23 cellular contexts compared by ENCODE assay signal in genomic region chr3:45095916-45096526, GRCh38. TPM values are rescaled to one million over a fixed set of nuclear protein-coding genes. Genes with fewer than 3 reads are reported as not detected.
DNase-seq lines count a peak whose midpoint lies in the region; ATAC-seq and TF ChIP-seq lines count a peak whose summit lies in the region.
"Had no signal": no experiment of that assay in that cellular context is flagged by ENCODE, and none has a peak within 500 bp of the region (broad histone marks: within the 10 kb centered on the region; RNA-seq: fewer than 3 reads in every experiment).

No MANE protein-coding gene starts in this region.

- H3K4me3 ChIP-seq in PC-3 (ENCODE audit: low read length), result no peak overlapping the region
- no peak overlapping the region for H3K4me3 ChIP-seq in choroid plexus epithelial cell (ENCODE audit: low read depth, low read length)
- H3K4me3 ChIP-seq in retinal pigment epithelial cell (ENCODE audit: low read length), result no peak overlapping the region
- no peak overlapping the region for H3K4me3 ChIP-seq in GM23338
- H3K4me3 ChIP-seq: coronary artery, esophagus muscularis mucosa, gastroesophageal sphincter, skin epidermis, transverse colon had no signal

- no TSS peak for BruUV-seq in PC-3 (replicated peaks; lab: Mats Ljungman, UMichigan)

- H4K20me1 ChIP-seq in PC-3 (ENCODE audit: low read length) (no peaks in the 10 kb centered on the region), GM23338 (replicated peaks; ENCODE audit: insufficient read depth) (no peaks in the 10 kb centered on the region; the same call in 1 of the 2 replicates)

- CTCF ChIA-PET in PC-3 (lab: Charles Lee), result no interaction called here

- DNase-seq in ELR (ENCODE audit: low read depth) (peak; percentile 31), PC-3 (no peak), choroid plexus epithelial cell (ENCODE audit: low read depth) (peak; percentile 62), retinal pigment epithelial cell (ENCODE audit: low read depth) (peak; percentile 64), GM23338 (ENCODE audit: low spot score) (no peak)
- DNase-seq in activated CD4-positive, alpha-beta T cell treated with anti-CD3 and anti-CD28 coated beads, Interleukin-2, amount 10 ng/mL, durations not matched to agents 24 days and 14 days, result no peak
- DNase-seq: activated CD4-positive, alpha-beta T cell treated with anti-CD3 and anti-CD28 coated beads, Interleukin-2, amount 50 U/mL, for 1 hour; activated CD8-positive, alpha-beta memory T cell treated with anti-CD3 and anti-CD28 coated beads, Interleukin-2, amount 10 ng/mL, durations not matched to agents 7 days and 5 days; activated naive CD4-positive, alpha-beta T cell; activated T-cell treated with anti-CD3 and anti-CD28 coated beads, Interleukin-2, amount 50 U/mL, for 72 hours; Caco-2; DMS79; naive thymus-derived CD8-positive, alpha-beta T cell; NCI-H146; stimulated activated CD8-positive, alpha-beta memory T cell treated with anti-CD3 and anti-CD28 coated beads, Interleukin-4, amount 100 ng/mL, for 48 hours; transverse colon had no signal

- H3K27ac ChIP-seq in PC-3 (ENCODE audit: low read length), result peak overlapping the region; percentile 29
- H3K27ac ChIP-seq in GM23338 (ENCODE audit: low read depth), result no peak overlapping the region
- H3K27ac ChIP-seq: C4-2B, coronary artery, esophagus muscularis mucosa, gastroesophageal sphincter, KMS-11, skin epidermis, transverse colon had no signal

- H3F3A ChIP-seq in PC-3 (ENCODE audit: low read length, unreplicated experiment) (peaks cover 17% of the 10 kb centered on the region), GM23338 (replicated peaks; ENCODE audit: low read depth) (no peaks in the 10 kb centered on the region)

- no peak overlapping the region for H3K9ac ChIP-seq in PC-3 (ENCODE audit: low read length)
- H3K9ac ChIP-seq: KMS-11 had no signal

- H3K4me2 ChIP-seq in PC-3 (ENCODE audit: low read length) (no peak overlapping the region), GM23338 (no peak overlapping the region)
- H3K4me2 ChIP-seq: KMS-11 had no signal

- peaks cover 8% of the 10 kb centered on the region for H3K36me3 Mint-ChIP-seq in activated CD4-positive, alpha-beta T cell treated with anti-CD3 and anti-CD28 coated beads, Interleukin-2, amount 10 ng/mL, durations not matched to agents 24 days and 14 days (ENCODE audit: low read depth)
- H3K36me3 Mint-ChIP-seq in GM23338 (ENCODE audit: low read depth), result peaks cover 25% of the 10 kb centered on the region

- POLR2A ChIA-PET in PC-3 (lab: Charles Lee; ENCODE audit: unreplicated experiment), result no interaction called here

- H3K36me3 ChIP-seq in PC-3 (ENCODE audit: low read depth, low read length) (peaks cover 68% of the 10 kb centered on the region), GM23338 (ENCODE audit: insufficient read depth) (peaks cover 3% of the 10 kb centered on the region)
- H3K36me3 ChIP-seq: esophagus muscularis mucosa, gastroesophageal sphincter had no signal

- no peak overlapping the region for H2AFZ ChIP-seq in PC-3 (ENCODE audit: low read length)
- H2AFZ ChIP-seq in GM23338, result no peak overlapping the region

- intact Hi-C loops in PC-3 (cut with micrococcal nuclease), result no loop called here
- intact Hi-C loops in activated CD4-positive, alpha-beta T cell treated with anti-CD3 and anti-CD28 coated beads, Interleukin-2, amount 10 ng/mL, durations not matched to agents 24 days and 14 days (cut with micrococcal nuclease), result no loop called here

- no peak overlapping the region for H3K27ac Mint-ChIP-seq in activated CD4-positive, alpha-beta T cell treated with anti-CD3 and anti-CD28 coated beads, Interleukin-2, amount 10 ng/mL, durations not matched to agents 24 days and 14 days
- no peak overlapping the region for H3K27ac Mint-ChIP-seq in GM23338
- H3K27ac Mint-ChIP-seq: activated CD8-positive, alpha-beta memory T cell treated with anti-CD3 and anti-CD28 coated beads, Interleukin-2, amount 10 ng/mL, durations not matched to agents 7 days and 5 days; activated T-cell treated with anti-CD3 and anti-CD28 coated beads, Interleukin-2, amount 50 U/mL, for 72 hours; naive thymus-derived CD8-positive, alpha-beta T cell had no signal

- peaks cover 9% of the 10 kb centered on the region for H3K4me1 Mint-ChIP-seq in activated CD4-positive, alpha-beta T cell treated with anti-CD3 and anti-CD28 coated beads, Interleukin-2, amount 10 ng/mL, durations not matched to agents 24 days and 14 days
- H3K4me1 Mint-ChIP-seq in GM23338, result no peaks in the 10 kb centered on the region

- no peaks in the 10 kb centered on the region for H3K27me3 ChIP-seq in PC-3 (ENCODE audit: low read length)
- H3K27me3 ChIP-seq in GM23338 (ENCODE audit: insufficient read depth), result no peaks in the 10 kb centered on the region
- H3K27me3 ChIP-seq: esophagus muscularis mucosa, gastroesophageal sphincter, transverse colon had no signal

- no peaks in the 10 kb centered on the region for H3K9me3 Mint-ChIP-seq in activated CD4-positive, alpha-beta T cell treated with anti-CD3 and anti-CD28 coated beads, Interleukin-2, amount 10 ng/mL, durations not matched to agents 24 days and 14 days
- no peaks in the 10 kb centered on the region for H3K9me3 Mint-ChIP-seq in GM23338
- H3K9me3 Mint-ChIP-seq: activated T-cell treated with anti-CD3 and anti-CD28 coated beads, Interleukin-2, amount 50 U/mL, for 72 hours; naive thymus-derived CD8-positive, alpha-beta T cell had no signal

- ATAC-seq in PC-3 (no peak), GM21447 (IDR thresholded peaks at IDR 0.05; ENCODE audit: unreplicated experiment) (no peak), GM23338 (no peak)
- ATAC-seq: activated CD8-positive, alpha-beta memory T cell treated with anti-CD3 and anti-CD28 coated beads, Interleukin-2, amount 10 ng/mL, durations not matched to agents 7 days and 5 days; activated T-cell treated with anti-CD3 and anti-CD28 coated beads, Interleukin-2, amount 50 U/mL, for 72 hours; gastroesophageal sphincter; naive thymus-derived CD8-positive, alpha-beta T cell had no signal

- H3K27me3 Mint-ChIP-seq in activated CD4-positive, alpha-beta T cell treated with anti-CD3 and anti-CD28 coated beads, Interleukin-2, amount 10 ng/mL, durations not matched to agents 24 days and 14 days, result peaks cover 57% of the 10 kb centered on the region
- no peaks in the 10 kb centered on the region for H3K27me3 Mint-ChIP-seq in GM23338 (ENCODE audit: insufficient read depth, low read depth, poor library complexity)

- no peaks in the 10 kb centered on the region for H3K9me3 ChIP-seq in PC-3 (ENCODE audit: low read length)
- H3K9me3 ChIP-seq: Caco-2, esophagus muscularis mucosa, gastroesophageal sphincter, transverse colon had no signal

- H3K79me2 ChIP-seq in PC-3 (ENCODE audit: low read length), result peaks cover 27% of the 10 kb centered on the region
- H3K79me2 ChIP-seq in GM23338 (replicated peaks; ENCODE audit: insufficient read depth), result no peaks in the 10 kb centered on the region

- TF ChIP-seq CTCF in PC-3 (conservative IDR thresholded peaks at IDR 0.05; ENCODE audit: low read depth, low read length) (no peak), choroid plexus epithelial cell (conservative IDR thresholded peaks at IDR 0.05; ENCODE audit: low read depth, low read length) (no peak), retinal pigment epithelial cell (conservative IDR thresholded peaks at IDR 0.05; ENCODE audit: low read depth, low read length) (no peak), GM23338 (conservative IDR thresholded peaks at IDR 0.05; ENCODE audit: low read depth in 2 of 2) (no peak)

- H3K4me3 Mint-ChIP-seq in activated CD4-positive, alpha-beta T cell treated with anti-CD3 and anti-CD28 coated beads, Interleukin-2, amount 10 ng/mL, durations not matched to agents 24 days and 14 days, result no peak overlapping the region
- H3K4me3 Mint-ChIP-seq in GM23338, result no peak overlapping the region
- H3K4me3 Mint-ChIP-seq: activated CD8-positive, alpha-beta memory T cell treated with anti-CD3 and anti-CD28 coated beads, Interleukin-2, amount 10 ng/mL, durations not matched to agents 7 days and 5 days; activated T-cell treated with anti-CD3 and anti-CD28 coated beads, Interleukin-2, amount 50 U/mL, for 72 hours; naive thymus-derived CD8-positive, alpha-beta T cell had no signal

- H3K4me1 ChIP-seq in PC-3 (ENCODE audit: insufficient read depth, low read length), result peaks cover 43% of the 10 kb centered on the region
- H3K4me1 ChIP-seq in GM23338 (ENCODE audit: insufficient read depth), result no peaks in the 10 kb centered on the region
- H3K4me1 ChIP-seq: gastroesophageal sphincter had no signal

- H3K9me2 ChIP-seq in PC-3 (replicated peaks; ENCODE audit: low read length) (no peaks in the 10 kb centered on the region), GM23338 (ENCODE audit: insufficient read depth) (no peaks in the 10 kb centered on the region)

RNA-seq across cellular contexts. Expression of gene CDCP1, which starts 50.2 kb away (rescaled TPM):
- 120 and 124 TPM in 2 replicates for total RNA-seq in PC-3 (2014; rRNA removed)
- total RNA-seq in activated CD4-positive, alpha-beta T cell treated with anti-CD3 and anti-CD28 coated beads, Interleukin-2, amount 10 ng/mL, durations not matched to agents 24 days and 14 days, result 3.2 and 3.3 TPM in 2 replicates
- total RNA-seq in GM23338 (2014; rRNA removed; shearing (Covaris generic)), result 17.4 and 20.1 TPM in 2 replicates
- polyA plus RNA-seq in GM23338 (2016; fragmentation: Nextera tagmentation; extraction: Ambion mirVana), result 7.7 and 8.4 TPM in 2 replicates
- total RNA-seq: naive thymus-derived CD8-positive, alpha-beta T cell had no signal

Comparison
In these comparisons a context has a peak if more than half of its experiments do, and no peak if none do; other contexts are left out.
1. DNase-seq: peak in ELR (single experiment), choroid plexus epithelial cell (single experiment) and retinal pigment epithelial cell (single experiment); none in PC-3 (single experiment), activated CD4-positive, alpha-beta T cell treated with anti-CD3 and anti-CD28 coated beads, Interleukin-2, amount 10 ng/mL, durations not matched to agents 24 days and 14 days (single experiment) and GM23338 (single experiment).